In the genomic region with DNA sequence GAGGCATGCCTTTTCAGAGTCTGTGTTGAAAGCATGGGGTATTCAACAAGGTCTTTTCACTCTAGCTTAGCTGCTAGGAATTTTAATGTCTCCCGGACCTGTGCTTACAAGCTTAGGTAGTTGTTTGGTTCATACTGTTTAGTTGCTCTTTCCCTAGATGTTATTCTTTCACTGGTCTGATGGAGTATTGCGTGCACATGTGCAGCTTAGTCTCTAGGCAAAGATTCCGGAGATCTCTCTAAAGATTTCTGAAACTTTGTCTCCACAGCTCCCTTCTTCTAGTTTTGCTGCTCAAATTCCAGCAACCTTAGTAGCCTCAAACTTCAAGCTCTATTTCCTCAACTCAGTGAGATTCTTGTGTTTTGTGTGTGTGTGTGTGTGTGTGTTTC, we compare ENCODE assay signal across 15 cellular contexts. TPM values are rescaled to one million over a fixed set of nuclear protein-coding genes. Genes with fewer than 3 reads are reported as not detected.
DNase-seq lines count a peak whose midpoint lies in the region; ATAC-seq, FAIRE-seq and TF ChIP-seq lines count a peak whose summit lies in the region.
"Had no signal": no experiment of that assay in that cellular context is flagged by ENCODE, and none has a peak within 500 bp of the region (broad histone marks: within the 10 kb centered on the region; RNA-seq: fewer than 3 reads in every experiment).

No MANE protein-coding gene starts in this region.

- H3K9ac ChIP-seq in astrocyte (ENCODE audit: low read length) (peak overlapping the region; percentile 26), neuronal stem cell (ENCODE audit: low read depth, low read length, poor library complexity) (no peak overlapping the region)

- H3K4ac ChIP-seq in neuronal stem cell (ENCODE audit: low read length), result no peak overlapping the region

- H3K4me1 Mint-ChIP-seq in astrocyte (ENCODE audit: low read depth, unreplicated experiment), result peaks cover 47% of the 10 kb centered on the region
- H3K4me1 Mint-ChIP-seq in activated CD8-positive, alpha-beta T cell treated with anti-CD3 and anti-CD28 coated beads, Interleukin-2, amount 10 ng/mL, durations not matched to agents 7 days and 5 days (ENCODE audit: low read depth), result peaks cover 16% of the 10 kb centered on the region

- H2BK5ac ChIP-seq in neuronal stem cell (ENCODE audit: low read length), result no peak overlapping the region

- no peak overlapping the region for H3K14ac ChIP-seq in neuronal stem cell (ENCODE audit: low read length)

- peaks cover 98% of the 10 kb centered on the region for H3K79me2 ChIP-seq in ACC112 (ENCODE audit: control insufficient read depth, insufficient read depth, low read length, unreplicated experiment)
- peaks cover 100% of the 10 kb centered on the region for H3K79me2 ChIP-seq in astrocyte (ENCODE audit: insufficient read depth, low read length)

- CTCF ChIA-PET in activated CD8-positive, alpha-beta T cell treated with anti-CD3 and anti-CD28 coated beads, Interleukin-2, amount 10 ng/mL, durations not matched to agents 7 days and 5 days (lab: Charles Lee), result interaction anchor here (2.1 kb wide), 1 partner anchor 11 kb away, joined by 8 read pairs; no protein-coding TSS in a partner anchor

- no peaks in the 10 kb centered on the region for H3K27me3 ChIP-seq in ACC112 (ENCODE audit: insufficient read depth, low read length)
- H3K27me3 ChIP-seq in HL-60 (ENCODE audit: insufficient read depth, poor library complexity, severe bottlenecking), result no peaks in the 10 kb centered on the region
- H3K27me3 ChIP-seq in astrocyte (ENCODE audit: insufficient read depth, low read length), result no peaks in the 10 kb centered on the region
- H3K27me3 ChIP-seq in neuronal stem cell (ENCODE audit: control insufficient read depth in 3 of 3, insufficient read depth in 3 of 3, low read depth in 1 of 3, low read length in 3 of 3), result no peaks in the 10 kb centered on the region

- H4K8ac ChIP-seq in neuronal stem cell (ENCODE audit: low read depth, low read length), result no peak overlapping the region

- H3K9me3 ChIP-seq in astrocyte (ENCODE audit: insufficient read depth, low read depth, low read length) (no peaks in the 10 kb centered on the region), neuronal stem cell (replicated peaks in 1 of 2; ENCODE audit: control insufficient read depth in 2 of 2, insufficient read depth in 1 of 2, low read depth in 1 of 2, low read length in 2 of 2) (peaks cover 5 to 20% of the 10 kb centered on the region in 2 donors)

- H3K4me3 ChIP-seq in ACC112 (ENCODE audit: low read depth, low read length), result peak overlapping the region; percentile 65
- no peak overlapping the region for H3K4me3 ChIP-seq in HL-60 (replicated peaks; ENCODE audit: insufficient read depth, low read length)
- H3K4me3 ChIP-seq in astrocyte (ENCODE audit: insufficient read depth, low read depth, low read length), result no peak overlapping the region
- H3K4me3 ChIP-seq in neuronal stem cell (ENCODE audit: low read length in 2 of 2), result no peak overlapping the region

- H3K4me1 ChIP-seq in ACC112 (ENCODE audit: control insufficient read depth, insufficient read depth, low read length, unreplicated experiment) (peaks cover 79% of the 10 kb centered on the region), astrocyte (ENCODE audit: insufficient read depth, low read length) (peaks cover 41% of the 10 kb centered on the region), neuronal stem cell (ENCODE audit: control insufficient read depth in 2 of 2, insufficient read depth in 1 of 2, low read depth in 1 of 2, low read length in 2 of 2) (peaks cover 2 to 7% of the 10 kb centered on the region in 2 donors)

- FAIRE-seq in astrocyte (lab: Jason Lieb, UNC), result peak; percentile 72
- FAIRE-seq: colon had no signal

- H3K27ac Mint-ChIP-seq in astrocyte (ENCODE audit: unreplicated experiment), result peak overlapping the region; percentile 2
- H3K27ac Mint-ChIP-seq in activated CD8-positive, alpha-beta T cell treated with anti-CD3 and anti-CD28 coated beads, Interleukin-2, amount 10 ng/mL, durations not matched to agents 7 days and 5 days, result no peak overlapping the region
- H3K27ac Mint-ChIP-seq: activated CD8-positive, alpha-beta T cell treated with anti-CD3 and anti-CD28 coated beads for 36 hours; T-helper 17 cell had no signal

- DNase-seq in HL-60 (ENCODE audit: low read depth in 1 of 2, low spot score in 1 of 2), result no peak
- DNase-seq in astrocyte (ENCODE audit: low read depth), result no peak
- DNase-seq in neuronal stem cell (ENCODE audit: low spot score), result no peak
- DNase-seq in HK-2 (ENCODE audit: unreplicated experiment), result no peak
- no peak for DNase-seq in NCI-H446 (lab: John Stamatoyannopoulos, UW)
- DNase-seq in activated CD8-positive, alpha-beta T cell treated with anti-CD3 and anti-CD28 coated beads, Interleukin-2, amount 10 ng/mL, durations not matched to agents 7 days and 5 days, result no peak
- DNase-seq: ACHN; activated CD8-positive, alpha-beta T cell treated with anti-CD3 and anti-CD28 coated beads for 36 hours; activated naive CD4-positive, alpha-beta T cell treated with Interleukin-2 at 50 U/mL for 16 hours; foreskin melanocyte; NCI-H2227 treated with DMSO at 0.1 percent for 48 hours; T-helper 17 cell had no signal

- no peaks in the 10 kb centered on the region for H3K27me3 Mint-ChIP-seq in astrocyte (ENCODE audit: low read depth, unreplicated experiment)
- no peaks in the 10 kb centered on the region for H3K27me3 Mint-ChIP-seq in activated CD8-positive, alpha-beta T cell treated with anti-CD3 and anti-CD28 coated beads, Interleukin-2, amount 10 ng/mL, durations not matched to agents 7 days and 5 days (ENCODE audit: low read depth)
- H3K27me3 Mint-ChIP-seq: activated CD8-positive, alpha-beta T cell treated with anti-CD3 and anti-CD28 coated beads for 36 hours; T-helper 17 cell had no signal

- H2AK5ac ChIP-seq in neuronal stem cell (ENCODE audit: low read depth, low read length), result no peak overlapping the region

- no peak overlapping the region for H3K23ac ChIP-seq in neuronal stem cell (ENCODE audit: low read depth, low read length, poor library complexity)

- H3K4me3 Mint-ChIP-seq in astrocyte (ENCODE audit: unreplicated experiment), result no peak overlapping the region
- H3K4me3 Mint-ChIP-seq in activated CD8-positive, alpha-beta T cell treated with anti-CD3 and anti-CD28 coated beads, Interleukin-2, amount 10 ng/mL, durations not matched to agents 7 days and 5 days, result no peak overlapping the region
- H3K4me3 Mint-ChIP-seq: activated CD8-positive, alpha-beta T cell treated with anti-CD3 and anti-CD28 coated beads for 36 hours; T-helper 17 cell had no signal

- peaks cover 79% of the 10 kb centered on the region for H4K20me1 ChIP-seq in astrocyte (ENCODE audit: insufficient read depth, low read length)

- POLR2A ChIA-PET in activated CD8-positive, alpha-beta T cell treated with anti-CD3 and anti-CD28 coated beads, Interleukin-2, amount 10 ng/mL, durations not matched to agents 7 days and 5 days (lab: Charles Lee), result no interaction called here

- ATAC-seq in HG03097 (IDR thresholded peaks at IDR 0.05; ENCODE audit: low FRiP score, unreplicated experiment), result no peak
- ATAC-seq in activated CD8-positive, alpha-beta T cell treated with anti-CD3 and anti-CD28 coated beads, Interleukin-2, amount 10 ng/mL, durations not matched to agents 7 days and 5 days, result no peak
- ATAC-seq: activated CD8-positive, alpha-beta T cell treated with anti-CD3 and anti-CD28 coated beads for 36 hours; T-helper 17 cell had no signal

- H4K91ac ChIP-seq in neuronal stem cell (ENCODE audit: low read depth, low read length, poor library complexity), result no peak overlapping the region

- TF ChIP-seq CTCF in HL-60 (IDR thresholded peaks at IDR 0.05; ENCODE audit: insufficient read depth, low read length), result no peak
- no peak for TF ChIP-seq CTCF in astrocyte (IDR thresholded peaks at IDR 0.05; ENCODE audit: insufficient read depth, low read depth, low read length)

- no peak overlapping the region for H3K18ac ChIP-seq in neuronal stem cell (ENCODE audit: low read length)

- peaks cover 17% of the 10 kb centered on the region for H3K36me3 ChIP-seq in ACC112 (ENCODE audit: insufficient read depth, low read length)
- H3K36me3 ChIP-seq in astrocyte (ENCODE audit: insufficient read depth, low read length), result no peaks in the 10 kb centered on the region
- no peaks in the 10 kb centered on the region for H3K36me3 ChIP-seq in neuronal stem cell (replicated peaks in 1 of 2; ENCODE audit: control insufficient read depth in 2 of 2, insufficient read depth in 2 of 2, low read length in 2 of 2)

- peak overlapping the region; percentile 58 for H3K4me2 ChIP-seq in astrocyte (ENCODE audit: low read length)
- H3K4me2 ChIP-seq in neuronal stem cell (ENCODE audit: insufficient read depth, low read length, poor library complexity, severe bottlenecking), result no peak overlapping the region

- H2BK15ac ChIP-seq in neuronal stem cell (ENCODE audit: low read length), result no peak overlapping the region

- peaks cover 3% of the 10 kb centered on the region for H3K79me1 ChIP-seq in neuronal stem cell (ENCODE audit: low read depth, low read length)

- H2BK120ac ChIP-seq in neuronal stem cell (ENCODE audit: low read depth, low read length), result no peak overlapping the region

- peaks cover 2% of the 10 kb centered on the region for H3K36me3 Mint-ChIP-seq in astrocyte (ENCODE audit: low read depth, unreplicated experiment)
- peaks cover 18% of the 10 kb centered on the region for H3K36me3 Mint-ChIP-seq in activated CD8-positive, alpha-beta T cell treated with anti-CD3 and anti-CD28 coated beads, Interleukin-2, amount 10 ng/mL, durations not matched to agents 7 days and 5 days (ENCODE audit: low read depth)

- no peak overlapping the region for H2BK12ac ChIP-seq in neuronal stem cell (ENCODE audit: low read length)

- no CpG with 5 or more reads among the region's 3 CpGs for WGBS in neuronal stem cell (ENCODE audit: extremely low coverage in 2 of 2, insufficient read length in 2 of 2, insufficient replicate concordance in 1 of 2), 2 donors

- peaks cover 10% of the 10 kb centered on the region for H3K9me3 Mint-ChIP-seq in astrocyte (ENCODE audit: unreplicated experiment)
- peaks cover 23% of the 10 kb centered on the region for H3K9me3 Mint-ChIP-seq in activated CD8-positive, alpha-beta T cell treated with anti-CD3 and anti-CD28 coated beads, Interleukin-2, amount 10 ng/mL, durations not matched to agents 7 days and 5 days (ENCODE audit: insufficient read depth)

- H2AFZ ChIP-seq in ACC112 (ENCODE audit: low read length, unreplicated experiment) (no peak overlapping the region), astrocyte (ENCODE audit: low read depth, low read length) (no peak overlapping the region), neuronal stem cell (ENCODE audit: low read length) (no peak overlapping the region)

- H3K27ac ChIP-seq in ACC112 (ENCODE audit: low read depth, low read length) (peak overlapping the region; percentile 89), HL-60 (replicated peaks) (peak overlapping the region; percentile 70), astrocyte (ENCODE audit: low read depth, low read length) (peak overlapping the region; percentile 51), neuronal stem cell (replicated peaks; ENCODE audit: low read length) (peak overlapping the region; percentile 3)

RNA-seq across cellular contexts. Expression of a gene that starts 18.6 kb away (rescaled TPM):
- 16.5 TPM in 2 replicates for total RNA-seq in astrocyte
- polyA plus RNA-seq in neuronal stem cell (2013, experiment 1 of 2), result 10.5 TPM
- polyA plus RNA-seq in neuronal stem cell (2013, experiment 2 of 2), result 10.7 TPM
- 1 to 10 TPM; 5.8 to 6.7 TPM for total RNA-seq in activated CD8-positive, alpha-beta T cell treated with anti-CD3 and anti-CD28 coated beads, Interleukin-2, amount 10 ng/mL, durations not matched to agents 7 days and 5 days

Comparison
In these comparisons a context has a peak if more than half of its experiments do, and no peak if none do; other contexts are left out.
1. H3K27ac ChIP-seq: peak in every context shown above with its lines; median percentile 89 in ACC112; 70 in HL-60; 51 in astrocyte; 3 in neuronal stem cell.